14 cellular contexts compared by ENCODE assay signal in genomic region chr19:46271488-46272197, GRCh38. TPM values are rescaled to one million over a fixed set of nuclear protein-coding genes. Genes with fewer than 3 reads are reported as not detected.
DNase-seq lines count a peak whose midpoint lies in the region; ATAC-seq, FAIRE-seq and TF ChIP-seq lines count a peak whose summit lies in the region.
"Had no signal": no experiment of that assay in that cellular context is flagged by ENCODE, and none has a peak within 500 bp of the region (broad histone marks: within the 10 kb centered on the region; RNA-seq: fewer than 3 reads in every experiment).

No MANE protein-coding gene starts in this region.

- in situ Hi-C loops in GM12878 (cut with MboI), result no loop called here

- TF ChIP-seq CTCF in GM12878 (IDR thresholded peaks at IDR 0.05 in 2 of 3, conservative IDR thresholded peaks at IDR 0.05 in 1 of 3; ENCODE audit: control insufficient read depth in 2 of 3, extremely low read depth in 1 of 3, insufficient read depth in 1 of 3, low read depth in 3 of 3, low read length in 3 of 3) (no peak), mesothelial cell of epicardium (IDR thresholded peaks at IDR 0.05; ENCODE audit: unreplicated experiment) (no peak)

- intact Hi-C loops in GM12878 (cut with micrococcal nuclease; ENCODE audit: unreplicated experiment), result no loop called here

- ATAC-seq in GM12878 (peak; percentile 78), GM19467 (IDR thresholded peaks at IDR 0.05; ENCODE audit: unreplicated experiment) (no peak), HG02981 (IDR thresholded peaks at IDR 0.05; ENCODE audit: unreplicated experiment) (no peak)

- no peaks in the 10 kb centered on the region for H3K36me3 ChIP-seq in BLaER1
- H3K36me3 ChIP-seq in GM12878 (ENCODE audit: control insufficient read depth in 2 of 2, insufficient read depth in 2 of 2, low read length in 1 of 2), result no peaks in the 10 kb centered on the region
- H3K36me3 ChIP-seq: neutrophil had no signal

- no peaks in the 10 kb centered on the region for H3K79me2 ChIP-seq in GM12878 (ENCODE audit: control insufficient read depth, insufficient read depth, low read length)

- FAIRE-seq in GM12878 (lab: Jason Lieb, UNC), result no peak
- FAIRE-seq: G401.6 had no signal

- no peak for TF ChIP-seq RAD21 in GM12878 (IDR thresholded peaks at IDR 0.05; ENCODE audit: insufficient read depth, low read depth, low read length)

- DNase-seq in HPDE6-E6E7 (ENCODE audit: extremely low spot score) (peak; percentile 25), GM12878 (ENCODE audit: low read depth, low spot score) (no peak), mesothelial cell of epicardium (ENCODE audit: low spot score in 2 of 2, unreplicated experiment in 2 of 2) (no peak), NCI-H345 treated with DMSO at 0.1 percent for 48 hours (lab: John Stamatoyannopoulos, UW; ENCODE audit: unreplicated experiment) (no peak)
- DNase-seq in T-helper 2 cell treated with Interferon-gamma antibody and Interleukin-4, amounts not matched to agents 5 μg/mL and 100 μg/mL, for 36 hours (ENCODE audit: low spot score), result no peak
- DNase-seq: hippocampal formation, NCI-H2107 had no signal

- no peaks in the 10 kb centered on the region for H3K9me3 Mint-ChIP-seq in mesothelial cell of epicardium
- no peaks in the 10 kb centered on the region for H3K9me3 Mint-ChIP-seq in T-helper 2 cell treated with Interferon-gamma antibody and Interleukin-4, amounts not matched to agents 5 μg/mL and 100 μg/mL, for 36 hours

- RAD21 ChIA-PET in GM12878 (lab: Charles Lee; ENCODE audit: unreplicated experiment), result no interaction called here

- no peaks in the 10 kb centered on the region for H3K27me3 ChIP-seq in BLaER1
- no peaks in the 10 kb centered on the region; a peak in 3 of 4 replicates for H3K27me3 ChIP-seq in GM12878 (replicated peaks in 1 of 2; ENCODE audit: control insufficient read depth in 2 of 2, insufficient read depth in 2 of 2, low read length in 1 of 2)

- no peak overlapping the region for H3K9ac ChIP-seq in BLaER1
- H3K9ac ChIP-seq in GM12878 (ENCODE audit: control insufficient read depth, insufficient read depth, low read length), result no peak overlapping the region

- no peak for TF ChIP-seq EP300 in GM12878 (IDR thresholded peaks at IDR 0.05; ENCODE audit: borderline replicate concordance in 1 of 2, control insufficient read depth in 1 of 2, low read depth in 2 of 2, low read length in 2 of 2)

- H3K27ac ChIP-seq in BLaER1, result no peak overlapping the region
- H3K27ac ChIP-seq in GM12878 (ENCODE audit: control insufficient read depth, insufficient read depth), result no peak overlapping the region
- H3K27ac ChIP-seq: neutrophil had no signal

- TF ChIP-seq POLR2A in GM12878 (IDR thresholded peaks at IDR 0.05; ENCODE audit: low read depth, low read length), result no peak

- BruUV-seq in GM12878 (replicated peaks; lab: Mats Ljungman, UMichigan), result no TSS peak

- H3K4me3 ChIP-seq in BLaER1 (no peak overlapping the region), GM12878 (no peak overlapping the region)

- H3K27me3 Mint-ChIP-seq in mesothelial cell of epicardium (ENCODE audit: low read depth), result peaks cover 12% of the 10 kb centered on the region
- peaks cover 47% of the 10 kb centered on the region for H3K27me3 Mint-ChIP-seq in T-helper 2 cell treated with Interferon-gamma antibody and Interleukin-4, amounts not matched to agents 5 μg/mL and 100 μg/mL, for 36 hours (ENCODE audit: low read depth)

- peak overlapping the region; percentile 57 for H3K27ac Mint-ChIP-seq in mesothelial cell of epicardium
- H3K27ac Mint-ChIP-seq in T-helper 2 cell treated with Interferon-gamma antibody and Interleukin-4, amounts not matched to agents 5 μg/mL and 100 μg/mL, for 36 hours, result no peak overlapping the region

- WGBS in GM12878 (ENCODE audit: insufficient coverage, insufficient replicate concordance, low lambda C conversion rate, missing lambda C conversion rate), result 3% methylated on average over 8 of the region's 8 CpGs

- SMC1A ChIA-PET in GM12878 (lab: Charles Lee; ENCODE audit: uncharacterized antibody, unreplicated experiment), result interaction anchor here (1.2 kb wide), 1 partner anchor 243 kb away, joined by 3 read pairs; no protein-coding TSS in a partner anchor

- POLR2A ChIA-PET in GM12878 (lab: Charles Lee), result interaction anchor here (0.6 to 0.7 kb wide), 2 partner anchors 22 to 190 kb away, joined by 3 to 4 read pairs; no protein-coding TSS in a partner anchor

- no peaks in the 10 kb centered on the region for H3K9me3 ChIP-seq in BLaER1
- H3K9me3 ChIP-seq in GM12878 (replicated peaks; ENCODE audit: control insufficient read depth, insufficient read depth, low read length), result no peaks in the 10 kb centered on the region
- H3K9me3 ChIP-seq: neutrophil had no signal

- H4K20me1 ChIP-seq in BLaER1, result no peaks in the 10 kb centered on the region
- no peaks in the 10 kb centered on the region for H4K20me1 ChIP-seq in GM12878 (ENCODE audit: control insufficient read depth, insufficient read depth)

- CTCF ChIA-PET in GM12878 (lab: Yijun Ruan, JAX), result interaction anchor here (1.0 to 1.1 kb wide), 2 partner anchors 8 to 243 kb away, joined by 3 to 4 read pairs; no protein-coding TSS in a partner anchor

- H3K36me3 Mint-ChIP-seq in mesothelial cell of epicardium, result no peaks in the 10 kb centered on the region
- no peaks in the 10 kb centered on the region for H3K36me3 Mint-ChIP-seq in T-helper 2 cell treated with Interferon-gamma antibody and Interleukin-4, amounts not matched to agents 5 μg/mL and 100 μg/mL, for 36 hours (ENCODE audit: low read depth)

- H3K4me2 ChIP-seq in BLaER1 (peak overlapping the region; percentile 17), GM12878 (ENCODE audit: control insufficient read depth, insufficient read depth) (no peak overlapping the region)

- H3K4me1 ChIP-seq in BLaER1 (peaks cover 26% of the 10 kb centered on the region), GM12878 (ENCODE audit: control insufficient read depth, insufficient read depth, low read length) (no peaks in the 10 kb centered on the region; the same call in 1 of the 2 replicates)

- H2AFZ ChIP-seq in GM12878 (ENCODE audit: control insufficient read depth, low read depth, low read length), result no peak overlapping the region

- H3K4me1 Mint-ChIP-seq in mesothelial cell of epicardium, result peaks cover 18% of the 10 kb centered on the region
- peaks cover 6% of the 10 kb centered on the region for H3K4me1 Mint-ChIP-seq in T-helper 2 cell treated with Interferon-gamma antibody and Interleukin-4, amounts not matched to agents 5 μg/mL and 100 μg/mL, for 36 hours (ENCODE audit: low read depth)

- H3K4me3 Mint-ChIP-seq in mesothelial cell of epicardium, result no peak overlapping the region
- no peak overlapping the region for H3K4me3 Mint-ChIP-seq in T-helper 2 cell treated with Interferon-gamma antibody and Interleukin-4, amounts not matched to agents 5 μg/mL and 100 μg/mL, for 36 hours

TF ChIP-seq in GM12878, 131 proteins besides CTCF, POLR2A, EP300 and RAD21:
- no peak for TF ChIP-seq GATAD2B (conservative IDR thresholded peaks at IDR 0.05; ENCODE audit: low read depth)
- peak; percentile 57 for TF ChIP-seq PKNOX1 (IDR thresholded peaks at IDR 0.05)

RNA-seq across cellular contexts. Expression of gene HIF3A, which starts 25.2 kb away (rescaled TPM):
- total RNA-seq in GM12878 (2013; cell fraction: nucleolus; rRNA removed), result 0.06 TPM in 1 of 2 replicates, not detected in the other
- 0.06 TPM in 1 of 2 replicates, not detected in the other for total RNA-seq in GM12878 (2014; rRNA removed)
- total RNA-seq in GM12878 (2014; rRNA removed; fragmentation: Illumina TruSeq; extraction: Trizol), result not detected in 2 replicates
- total RNA-seq in GM12878 (2021), result 0.18 and 0.32 TPM in 2 replicates
- not detected for polyA plus RNA-seq in GM12878 (2011; ENCODE audit: low read depth)
- not detected in 2 replicates for polyA plus RNA-seq in GM12878 (2011; rRNA removed)
- polyA plus RNA-seq in GM12878 (2011; cell fraction: cytosol; rRNA removed), result not detected in 2 replicates
- polyA plus RNA-seq in GM12878 (2011; cell fraction: nucleus; rRNA removed), result not detected in 2 replicates
- polyA plus RNA-seq in GM12878 (2012), result not detected in 2 replicates
- not detected in 2 replicates for polyA plus RNA-seq in GM12878 (2014; fragmentation: Illumina TruSeq; extraction: Trizol)
- under 1 TPM in 1 of 2 experiments, not detected in 1; 0.03 TPM for polyA plus RNA-seq in GM12878 (2014; fragmentation: Nextera tagmentation; extraction: Ambion mirVana)
- polyA plus RNA-seq in GM12878 (2014; rRNA removed), result not detected in 2 replicates
- polyA plus RNA-seq in GM12878 (2016; fragmentation: Nextera tagmentation; extraction: Ambion mirVana), result under 1 TPM; 0.03 to 0.20 TPM
- not detected in 2 replicates for polyA minus RNA-seq in GM12878 (2011; rRNA and poly(A)+ RNA removed)
- not detected in 2 replicates for polyA minus RNA-seq in GM12878 (2011; cell fraction: cytosol; rRNA and poly(A)+ RNA removed)
- polyA minus RNA-seq in GM12878 (2011; cell fraction: nucleus; rRNA and poly(A)+ RNA removed), result not detected in 2 replicates
- total RNA-seq in mesothelial cell of epicardium, result 164 to 175 TPM (median 165 TPM) in 3 replicates
- total RNA-seq: T-helper 1 cell treated with Interleukin-12 subunit alpha and Interleukin-12 subunit beta and Interleukin-4 antibody, amounts not matched to agents 30 ng/mL and 1 ng/mL, for 36 hours had no signal

RNA-seq across cellular contexts. Expression of gene IGFL1, which starts 42.1 kb away (rescaled TPM):
- total RNA-seq in GM12878 (2013; cell fraction: nucleolus; rRNA removed), result not detected in 2 replicates
- total RNA-seq in GM12878 (2014; rRNA removed) (not detected in 2 replicates), GM12878 (2014; rRNA removed; fragmentation: Illumina TruSeq; extraction: Trizol) (not detected in 2 replicates), GM12878 (2021) (not detected in 2 replicates), mesothelial cell of epicardium (0.29 TPM in 1 of 3 replicates, not detected in the others)
- not detected for polyA plus RNA-seq in GM12878 (2011; ENCODE audit: low read depth)
- polyA plus RNA-seq in GM12878 (2011; rRNA removed) (not detected in 2 replicates), GM12878 (2014; fragmentation: Illumina TruSeq; extraction: Trizol) (not detected in 2 replicates), GM12878 (2014; fragmentation: Nextera tagmentation; extraction: Ambion mirVana) (not detected), GM12878 (2014; rRNA removed) (not detected in 2 replicates), GM12878 (2016; fragmentation: Nextera tagmentation; extraction: Ambion mirVana) (not detected)
- not detected in 2 replicates for polyA plus RNA-seq in GM12878 (2011; cell fraction: cytosol; rRNA removed)
- not detected in 2 replicates for polyA plus RNA-seq in GM12878 (2011; cell fraction: nucleus; rRNA removed)
- polyA plus RNA-seq in GM12878 (2012), result not detected in 2 replicates
- not detected in 2 replicates for polyA minus RNA-seq in GM12878 (2011; rRNA and poly(A)+ RNA removed)
- not detected in 2 replicates for polyA minus RNA-seq in GM12878 (2011; cell fraction: cytosol; rRNA and poly(A)+ RNA removed)
- not detected in 2 replicates for polyA minus RNA-seq in GM12878 (2011; cell fraction: nucleus; rRNA and poly(A)+ RNA removed)
- total RNA-seq: T-helper 1 cell treated with Interleukin-12 subunit alpha and Interleukin-12 subunit beta and Interleukin-4 antibody, amounts not matched to agents 30 ng/mL and 1 ng/mL, for 36 hours had no signal
- polyA plus RNA-seq: adipose tissue had no signal

Comparison
In these comparisons a context has a peak if more than half of its experiments do, and no peak if none do; other contexts are left out.
1. RNA of gene HIF3A, which starts 25.2 kb away (total RNA-seq): 164 to 175 TPM in mesothelial cell of epicardium; 0.06 to 0.32 TPM in GM12878; every median in the first group is over 100 times any median in the second.